ENCODE assay signal across 14 cellular contexts in the genomic region with DNA sequence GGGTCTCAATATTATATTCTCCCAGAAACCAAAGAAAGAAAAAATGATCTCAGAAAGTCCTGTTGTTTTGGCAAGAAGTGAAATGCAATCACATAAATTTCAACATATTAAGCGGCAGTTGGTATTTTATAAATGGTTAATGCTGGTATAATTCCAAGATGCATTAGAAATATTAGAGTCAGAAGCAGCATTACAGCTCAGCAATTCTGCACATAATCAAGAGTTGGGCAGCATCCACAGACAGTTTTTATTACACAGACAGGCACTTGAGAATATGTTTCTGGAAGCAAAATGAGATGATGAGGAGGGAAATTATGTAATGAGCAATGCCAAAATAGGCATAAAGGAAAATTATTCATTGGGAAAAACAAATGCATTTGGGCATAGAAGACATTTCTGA.
A peak's percentile ranks its signal among the peaks of the same experiment; 100 is the strongest.
DNase-seq lines count a peak whose midpoint lies in the region; ATAC-seq lines count a peak whose summit lies in the region.
"Had no signal": no experiment of that assay in that cellular context is flagged by ENCODE, and none has a peak within 500 bp of the region (broad histone marks: within the 10 kb centered on the region; RNA-seq: fewer than 3 reads in every experiment).

No MANE protein-coding gene starts in this region.

- DNase-seq in GM03348 (ENCODE audit: low spot score) (peak; percentile 3), NCI-H446 treated with DMSO at 0.1 percent for 48 hours (lab: John Stamatoyannopoulos, UW) (peak; percentile 66), fibroblast of gingiva (ENCODE audit: low read depth) (peak; percentile 21), anterior cingulate cortex (lab: John Stamatoyannopoulos, UW) (no peak)
- DNase-seq: Caco-2; CD4-positive, CD25-positive, alpha-beta regulatory T cell; CD8-positive, alpha-beta T cell; DMS153; DND-41; GOT3; HCEC 1CT had no signal

- ATAC-seq in GM19328 (IDR thresholded peaks at IDR 0.05; ENCODE audit: unreplicated experiment) = no peak
- no peak for ATAC-seq in HG03159 (IDR thresholded peaks at IDR 0.05; ENCODE audit: unreplicated experiment)
- ATAC-seq: CD8-positive, alpha-beta T cell; GM12878 had no signal

Comparison
In these comparisons a context has a peak if more than half of its experiments do, and no peak if none do; other contexts are left out.
1. DNase-seq: peak in GM03348 (single experiment), NCI-H446 treated with DMSO at 0.1 percent for 48 hours (single experiment) and fibroblast of gingiva (single experiment); none in anterior cingulate cortex (0 of 58).